ENCODE assay signal across 1 cellular context in genomic region chr6:3749991-3750323, GRCh38.
A peak's percentile ranks its signal among the peaks of the same experiment; 100 is the strongest.
TF ChIP-seq lines count a peak whose summit lies in the region.

No MANE protein-coding gene starts in this region.

TF ChIP-seq in HepG2, 621 proteins besides CTCF, POLR2A, EP300 and RAD21 (continued from another document and continues in another):
- TF ChIP-seq ZNF503 (CRISPR knock-in tag; IDR thresholded peaks at IDR 0.05) (peak; percentile 8; the same call in 1 of the 2 replicates), ZNF546 (CRISPR knock-in tag; conservative IDR thresholded peaks at IDR 0.05) (no peak), MBD4 (IDR thresholded peaks at IDR 0.05; ENCODE audit: borderline replicate concordance, low read length) (no peak), HHEX (CRISPR knock-in tag; IDR thresholded peaks at IDR 0.05) (no peak), RORA (CRISPR knock-in tag; IDR thresholded peaks at IDR 0.05) (no peak), PRPF4 (IDR thresholded peaks at IDR 0.05; ENCODE audit: low read depth, low read length, poor library complexity, severe bottlenecking) (no peak), ZNF331 (CRISPR knock-in tag; IDR thresholded peaks at IDR 0.05) (no peak), NFYC (CRISPR knock-in tag; IDR thresholded peaks at IDR 0.05) (no peak), MLLT10 (CRISPR knock-in tag; IDR thresholded peaks at IDR 0.05) (no peak), ZNF234 (CRISPR knock-in tag; conservative IDR thresholded peaks at IDR 0.05) (no peak), ZNF282 (IDR thresholded peaks at IDR 0.05; ENCODE audit: partially characterized antibody) (no peak), HOXD1 (CRISPR knock-in tag; IDR thresholded peaks at IDR 0.05) (no peak), ZBTB10 (CRISPR knock-in tag; IDR thresholded peaks at IDR 0.05; ENCODE audit: borderline replicate concordance) (no peak), HMGA1 (CRISPR knock-in tag; conservative IDR thresholded peaks at IDR 0.05) (no peak), GATAD2A (CRISPR knock-in tag; IDR thresholded peaks at IDR 0.05) (no peak), ZNF576 (CRISPR knock-in tag; IDR thresholded peaks at IDR 0.05) (no peak), FLYWCH1 (CRISPR knock-in tag; IDR thresholded peaks at IDR 0.05) (no peak), CSRNP2 (CRISPR knock-in tag; conservative IDR thresholded peaks at IDR 0.05; ENCODE audit: low read depth) (no peak), ZNF83 (CRISPR knock-in tag; IDR thresholded peaks at IDR 0.05; ENCODE audit: borderline replicate concordance) (no peak), ZNF672 (CRISPR knock-in tag; IDR thresholded peaks at IDR 0.05) (no peak), ZNF281 (CRISPR knock-in tag; IDR thresholded peaks at IDR 0.05; ENCODE audit: borderline replicate concordance) (no peak), ZNF292 (CRISPR knock-in tag; IDR thresholded peaks at IDR 0.05; ENCODE audit: borderline replicate concordance, low read depth) (0 out of 2 replicates have a peak, but pooled peaks have one; percentile 11), NFIB (CRISPR knock-in tag; IDR thresholded peaks at IDR 0.05; ENCODE audit: borderline replicate concordance) (no peak), SRSF1 (optimal IDR thresholded peaks at IDR 0.05; ENCODE audit: low read depth, low read length) (no peak), ZNF160 (CRISPR knock-in tag; IDR thresholded peaks at IDR 0.05) (no peak), ZNF468 (CRISPR knock-in tag; IDR thresholded peaks at IDR 0.05) (no peak), SMARCE1 (IDR thresholded peaks at IDR 0.05; ENCODE audit: borderline replicate concordance) (no peak), THAP9 (CRISPR knock-in tag; IDR thresholded peaks at IDR 0.05; ENCODE audit: borderline replicate concordance) (no peak), ZNF780A (CRISPR knock-in tag; IDR thresholded peaks at IDR 0.05) (no peak), RERE (CRISPR knock-in tag; IDR thresholded peaks at IDR 0.05; ENCODE audit: low read depth) (no peak), AKAP8 (CRISPR knock-in tag; IDR thresholded peaks at IDR 0.05) (no peak), SRSF4 (IDR thresholded peaks at IDR 0.05; ENCODE audit: low read depth, low read length, poor library complexity, severe bottlenecking) (no peak), ZNF205 (CRISPR knock-in tag; IDR thresholded peaks at IDR 0.05) (no peak), ZBTB37 (CRISPR knock-in tag; IDR thresholded peaks at IDR 0.05) (no peak), UBTF (CRISPR knock-in tag; IDR thresholded peaks at IDR 0.05) (no peak), ZNF615 (CRISPR knock-in tag; IDR thresholded peaks at IDR 0.05; ENCODE audit: borderline replicate concordance) (0 out of 2 replicates have a peak, but pooled peaks have one; percentile 16)
